ENCODE assay signal across 25 cellular contexts in the genomic region with DNA sequence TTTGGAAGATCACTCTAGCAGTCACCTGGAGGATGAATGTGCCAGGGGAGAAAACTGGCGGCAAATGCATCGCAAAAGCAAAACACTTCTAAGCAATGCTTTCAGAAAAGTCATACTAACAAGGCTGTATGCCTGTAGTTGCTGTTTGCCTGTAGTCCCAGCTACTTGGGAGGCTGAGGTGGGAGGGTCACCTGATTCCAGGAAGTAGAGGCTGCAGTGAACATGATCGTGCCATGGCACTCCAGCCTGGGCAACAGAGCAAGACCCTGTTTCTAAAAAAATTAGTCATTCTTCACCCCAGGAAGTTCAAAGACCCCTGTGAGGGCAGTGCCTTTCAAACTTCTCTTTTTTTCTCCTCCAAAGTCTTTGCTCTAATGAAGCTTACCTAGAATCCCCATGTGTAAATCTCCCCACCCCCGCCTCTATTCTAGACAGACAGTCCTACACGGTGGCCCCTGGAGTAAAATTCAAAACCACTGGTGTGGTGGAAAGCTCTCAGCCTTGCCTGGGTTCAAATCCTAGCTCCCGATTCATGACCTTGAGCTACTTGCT. TPM values are rescaled to one million over a fixed set of nuclear protein-coding genes. Genes with fewer than 3 reads are reported as not detected.
DNase-seq lines count a peak whose midpoint lies in the region; ATAC-seq and TF ChIP-seq lines count a peak whose summit lies in the region.
"Had no signal": no experiment of that assay in that cellular context is flagged by ENCODE, and none has a peak within 500 bp of the region (broad histone marks: within the 10 kb centered on the region; RNA-seq: fewer than 3 reads in every experiment).

No MANE protein-coding gene starts in this region.

- H3K4me3 Mint-ChIP-seq in chondrocyte (ENCODE audit: unreplicated experiment): peak overlapping the region; percentile 20
- no peak overlapping the region for H3K4me3 Mint-ChIP-seq in stimulated activated naive B cell treated with anti-CD40 and anti-IgM and Interleukin-4, amounts not matched to agents 10 μg/mL and 1 μg/mL and 100 μg/mL, for 72 hours
- no peak overlapping the region for H3K4me3 Mint-ChIP-seq in activated naive CD8-positive, alpha-beta T cell treated with anti-CD3 and anti-CD28 coated beads for 36 hours
- H3K4me3 Mint-ChIP-seq: activated T-cell treated with anti-CD3 and anti-CD28 coated beads, Interleukin-2, amount 50 U/mL, for 4 hours; immature natural killer cell; neural crest cell had no signal

- no peaks in the 10 kb centered on the region for H3K36me3 ChIP-seq in NT2/D1 (ENCODE audit: insufficient read depth, insufficient read length, low read length)
- H3K36me3 ChIP-seq: left ventricle myocardium inferior, prostate gland, thoracic aorta, vagina had no signal

- TF ChIP-seq CTCF in GM13976 (IDR thresholded peaks at IDR 0.05; ENCODE audit: borderline replicate concordance, control extremely low read depth, extremely low read depth, insufficient read depth, missing control alignments) (no peak), chondrocyte (IDR thresholded peaks at IDR 0.05) (no peak)

- H3K27me3 Mint-ChIP-seq in chondrocyte (ENCODE audit: low read depth): no peaks in the 10 kb centered on the region
- no peaks in the 10 kb centered on the region for H3K27me3 Mint-ChIP-seq in stimulated activated naive B cell treated with anti-CD40 and anti-IgM and Interleukin-4, amounts not matched to agents 10 μg/mL and 1 μg/mL and 100 μg/mL, for 72 hours
- H3K27me3 Mint-ChIP-seq in activated naive CD8-positive, alpha-beta T cell treated with anti-CD3 and anti-CD28 coated beads for 36 hours: no peaks in the 10 kb centered on the region

- peak; percentile 27 for DNase-seq in GM13976 (ENCODE audit: low spot score)
- DNase-seq in NT2/D1 (ENCODE audit: low read depth, low spot score): no peak
- DNase-seq in chondrocyte (ENCODE audit: low spot score): no peak
- no peak for DNase-seq in stimulated activated naive B cell treated with anti-CD40 and anti-IgM and Interleukin-4, amounts not matched to agents 10 μg/mL and 1 μg/mL and 100 μg/mL, for 72 hours
- DNase-seq in activated naive CD8-positive, alpha-beta T cell treated with anti-CD3 and anti-CD28 coated beads for 36 hours: no peak
- DNase-seq: activated naive CD4-positive, alpha-beta T cell; activated T-cell treated with anti-CD3 and anti-CD28 coated beads, Interleukin-2, amount 50 U/mL, for 4 hours; caudate nucleus; DMS79 treated with DMSO at 0.1 percent for 48 hours; immature natural killer cell; left ventricle myocardium inferior; MV-4-11; NCI-H1694 treated with DMSO at 0.1 percent for 48 hours; NCI-H69; SIG-M5; stimulated activated CD4-positive, alpha-beta T cell treated with anti-CD3 and anti-CD28 coated beads, Interleukin-1b, Interleukin-23, amount 100 ng/mL, for 48 hours; T-helper 1 cell had no signal

- H3K9ac ChIP-seq in NT2/D1 (ENCODE audit: insufficient read length, low read depth): peak overlapping the region; percentile 50

- no peaks in the 10 kb centered on the region for H3K36me3 Mint-ChIP-seq in chondrocyte (ENCODE audit: low read depth)
- peaks cover 6 to 14% of the 10 kb centered on the region in 2 donors for H3K36me3 Mint-ChIP-seq in stimulated activated naive B cell treated with anti-CD40 and anti-IgM and Interleukin-4, amounts not matched to agents 10 μg/mL and 1 μg/mL and 100 μg/mL, for 72 hours
- no peaks in the 10 kb centered on the region for H3K36me3 Mint-ChIP-seq in activated naive CD8-positive, alpha-beta T cell treated with anti-CD3 and anti-CD28 coated beads for 36 hours
- H3K36me3 Mint-ChIP-seq: immature natural killer cell had no signal

- peak; percentile 51 to 61 for ATAC-seq in stimulated activated naive B cell treated with anti-CD40 and anti-IgM and Interleukin-4, amounts not matched to agents 10 μg/mL and 1 μg/mL and 100 μg/mL, for 72 hours (replicated peaks)
- ATAC-seq in GM18861 (IDR thresholded peaks at IDR 0.05; ENCODE audit: unreplicated experiment) (no peak), GM19351 (IDR thresholded peaks at IDR 0.05; ENCODE audit: unreplicated experiment) (no peak)
- ATAC-seq: activated T-cell treated with anti-CD3 and anti-CD28 coated beads, Interleukin-2, amount 50 U/mL, for 4 hours had no signal

- H3K4me1 ChIP-seq in NT2/D1 (ENCODE audit: insufficient read depth, insufficient read length): peaks cover 10% of the 10 kb centered on the region
- H3K4me1 ChIP-seq: left ventricle myocardium inferior, prostate gland, vagina had no signal

- in situ Hi-C loops in GM13976 (cut with MboI; ENCODE audit: low sequenced_read_pairs, unreplicated experiment): no loop called here

- no peaks in the 10 kb centered on the region for H3K9me3 ChIP-seq in NT2/D1 (ENCODE audit: insufficient read depth, low read length)
- H3K9me3 ChIP-seq: left ventricle myocardium inferior, prostate gland, thoracic aorta, vagina had no signal

- H3K27ac Mint-ChIP-seq in chondrocyte (ENCODE audit: unreplicated experiment): peak overlapping the region; percentile 84
- H3K27ac Mint-ChIP-seq in stimulated activated naive B cell treated with anti-CD40 and anti-IgM and Interleukin-4, amounts not matched to agents 10 μg/mL and 1 μg/mL and 100 μg/mL, for 72 hours: peak overlapping the region; percentile 38
- H3K27ac Mint-ChIP-seq in activated naive CD8-positive, alpha-beta T cell treated with anti-CD3 and anti-CD28 coated beads for 36 hours: no peak overlapping the region

- H3K9me3 Mint-ChIP-seq in chondrocyte (ENCODE audit: low read depth): peaks cover 2% of the 10 kb centered on the region
- H3K9me3 Mint-ChIP-seq in stimulated activated naive B cell treated with anti-CD40 and anti-IgM and Interleukin-4, amounts not matched to agents 10 μg/mL and 1 μg/mL and 100 μg/mL, for 72 hours: no peaks in the 10 kb centered on the region
- H3K9me3 Mint-ChIP-seq in activated naive CD8-positive, alpha-beta T cell treated with anti-CD3 and anti-CD28 coated beads for 36 hours: no peaks in the 10 kb centered on the region
- H3K9me3 Mint-ChIP-seq: activated T-cell treated with anti-CD3 and anti-CD28 coated beads, Interleukin-2, amount 50 U/mL, for 4 hours; immature natural killer cell had no signal

- peaks cover 13% of the 10 kb centered on the region for H3K27me3 ChIP-seq in NT2/D1 (ENCODE audit: insufficient read depth, insufficient read length)
- H3K27me3 ChIP-seq: vagina had no signal

- H3K4me3 ChIP-seq in NT2/D1 (ENCODE audit: insufficient read length, low read depth): no peak overlapping the region
- H3K4me3 ChIP-seq: dorsolateral prefrontal cortex, left ventricle myocardium inferior, prostate gland, thoracic aorta, vagina had no signal

- H3K4me1 Mint-ChIP-seq in chondrocyte (ENCODE audit: low read depth): peaks cover 26% of the 10 kb centered on the region
- peaks cover 37 to 49% of the 10 kb centered on the region in 2 donors for H3K4me1 Mint-ChIP-seq in stimulated activated naive B cell treated with anti-CD40 and anti-IgM and Interleukin-4, amounts not matched to agents 10 μg/mL and 1 μg/mL and 100 μg/mL, for 72 hours
- H3K4me1 Mint-ChIP-seq in activated naive CD8-positive, alpha-beta T cell treated with anti-CD3 and anti-CD28 coated beads for 36 hours: peaks cover 11% of the 10 kb centered on the region
- H3K4me1 Mint-ChIP-seq: immature natural killer cell, neural crest cell had no signal

RNA-seq across cellular contexts. Expression of a gene that starts 5.5 kb away (rescaled TPM):
- 0.23 to 0.40 TPM in 2 of 3 replicates, not detected in the other for total RNA-seq in chondrocyte
- total RNA-seq in activated naive CD8-positive, alpha-beta T cell treated with anti-CD3 and anti-CD28 coated beads for 36 hours: under 1 TPM; 0.14 to 0.18 TPM
- total RNA-seq: endothelial cell of umbilical vein, thoracic aorta, vagina had no signal

RNA-seq across cellular contexts. Expression of a gene that starts 27.5 kb away (rescaled TPM):
- 1,187 to 1,330 TPM (median 1,209 TPM) in 3 replicates for total RNA-seq in chondrocyte
- total RNA-seq in activated naive CD8-positive, alpha-beta T cell treated with anti-CD3 and anti-CD28 coated beads for 36 hours: 1,000 to 10,000 TPM; 2,459 to 2,591 TPM

Comparison
In these comparisons a context has a peak if more than half of its experiments do, and no peak if none do; other contexts are left out.
1. ATAC-seq: peak in stimulated activated naive B cell treated with anti-CD40 and anti-IgM and Interleukin-4, amounts not matched to agents 10 μg/mL and 1 μg/mL and 100 μg/mL, for 72 hours (2 of 2); none in GM18861 (single experiment) and GM19351 (single experiment).